In genomic region chr10:132388901-132389630, GRCh38 we compare ENCODE assay signal across 11 cellular contexts. TPM values are rescaled to one million over a fixed set of nuclear protein-coding genes. Genes with fewer than 3 reads are reported as not detected.
A peak's percentile ranks its signal among the peaks of the same experiment; 100 is the strongest.
DNase-seq lines count a peak whose midpoint lies in the region; ATAC-seq and TF ChIP-seq lines count a peak whose summit lies in the region.
"Had no signal": no experiment of that assay in that cellular context is flagged by ENCODE, and none has a peak within 500 bp of the region (broad histone marks: within the 10 kb centered on the region; RNA-seq: fewer than 3 reads in every experiment).

No MANE protein-coding gene starts in this region.

- TF ChIP-seq CTCF in endodermal cell (conservative IDR thresholded peaks at IDR 0.05), result no peak

- H3K27me3 Mint-ChIP-seq in endodermal cell (ENCODE audit: insufficient read depth), result no peaks in the 10 kb centered on the region
- H3K27me3 Mint-ChIP-seq: activated naive CD8-positive, alpha-beta T cell; T-cell had no signal

- H3K4me3 ChIP-seq in endodermal cell (ENCODE audit: low read length), result no peak overlapping the region
- H3K4me3 ChIP-seq: skin epidermis had no signal

- no peaks in the 10 kb centered on the region for H3K4me1 Mint-ChIP-seq in endodermal cell

- H3K9me3 ChIP-seq in endodermal cell (ENCODE audit: control insufficient read depth, low read length), result no peaks in the 10 kb centered on the region

- no peaks in the 10 kb centered on the region for H3K9me3 Mint-ChIP-seq in endodermal cell

- no peak overlapping the region for H3K27ac Mint-ChIP-seq in endodermal cell
- H3K27ac Mint-ChIP-seq: activated naive CD8-positive, alpha-beta T cell; T-cell had no signal

- intact Hi-C loops in posterior vena cava (cut with DNase I), result loop anchor here in 1 of 2 donors (2.0 to 10.0 kb wide), 2 partner anchors 66 to 246 kb away; no protein-coding TSS in a partner anchor

- no peaks in the 10 kb centered on the region for H3K36me3 Mint-ChIP-seq in endodermal cell (ENCODE audit: low read depth)
- H3K36me3 Mint-ChIP-seq: activated naive CD8-positive, alpha-beta T cell; T-cell had no signal

- no peak overlapping the region for H3K9ac ChIP-seq in endodermal cell (ENCODE audit: extremely low read depth, low read length, poor library complexity, severe bottlenecking)

- no peaks in the 10 kb centered on the region for H3K27me3 ChIP-seq in endodermal cell (ENCODE audit: control insufficient read depth, insufficient read depth, low read length, poor library complexity, severe bottlenecking)

- H3K4me3 Mint-ChIP-seq in endodermal cell, result no peak overlapping the region
- H3K4me3 Mint-ChIP-seq: activated naive CD8-positive, alpha-beta T cell had no signal

- ATAC-seq in GM21515 (IDR thresholded peaks at IDR 0.05; ENCODE audit: unreplicated experiment) (no peak), GM21526 (IDR thresholded peaks at IDR 0.05; ENCODE audit: low FRiP score, unreplicated experiment) (no peak)
- ATAC-seq: T-cell had no signal

- H3K36me3 ChIP-seq in endodermal cell (ENCODE audit: control insufficient read depth, insufficient read depth, low read length), result no peaks in the 10 kb centered on the region

- H3K4me1 ChIP-seq in endodermal cell (ENCODE audit: control insufficient read depth, insufficient read depth, low read length), result no peaks in the 10 kb centered on the region

- peak; percentile 24 for DNase-seq in ELR (ENCODE audit: low read depth)
- DNase-seq in HuH-7 (ENCODE audit: low spot score), result peak; percentile 59
- DNase-seq in endodermal cell, result peak; percentile 79
- DNase-seq in posterior vena cava (ENCODE audit: low spot score), result peak; percentile 83
- DNase-seq in HUDEP-2 (lab: John Stamatoyannopoulos, UW; ENCODE audit: unreplicated experiment in 76 of 76), result no peak
- DNase-seq: NCI-H2029 treated with DMSO at 0.1 percent for 48 hours, T-cell had no signal

- 79 to 84% methylated on average over 15 to 25 of the region's 25 CpGs for WGBS in endodermal cell (ENCODE audit: insufficient coverage in 1 of 2, insufficient read length in 1 of 2), 2 experiments

- H3K27ac ChIP-seq in endodermal cell (ENCODE audit: low read depth, low read length), result no peak overlapping the region

RNA-seq across cellular contexts. Expression of gene PWWP2B, which starts 7.9 kb away (rescaled TPM):
- total RNA-seq in endodermal cell, result 10 to 100 TPM; 11.4 to 13.9 TPM
- 7.5 TPM for polyA plus RNA-seq in endodermal cell (2013, experiment 1 of 2)
- polyA plus RNA-seq in endodermal cell (2013, experiment 2 of 2), result 6.7 TPM
- 10 to 100 TPM; 10.4 to 16.1 TPM for total RNA-seq in posterior vena cava

RNA-seq across cellular contexts. Expression of gene LRRC27, which starts 57.1 kb away (rescaled TPM):
- total RNA-seq in endodermal cell, result 10 to 100 TPM; 10.3 to 14.6 TPM
- 12.8 TPM for polyA plus RNA-seq in endodermal cell (2013, experiment 1 of 2)
- 12.3 TPM for polyA plus RNA-seq in endodermal cell (2013, experiment 2 of 2)
- total RNA-seq in posterior vena cava, result 1 to 10 TPM; 4.7 to 6.5 TPM

Comparison
In these comparisons a context has a peak if more than half of its experiments do, and no peak if none do; other contexts are left out.
1. DNase-seq: peak in ELR (single experiment), HuH-7 (single experiment), endodermal cell (single experiment) and posterior vena cava (single experiment); none in HUDEP-2 (0 of 76).